Comparison of ENCODE assay signal across 10 cellular contexts in genomic region chr2:85772841-85773491, GRCh38. TPM values are rescaled to one million over a fixed set of nuclear protein-coding genes. Genes with fewer than 3 reads are reported as not detected.
DNase-seq lines count a peak whose midpoint lies in the region; ATAC-seq and TF ChIP-seq lines count a peak whose summit lies in the region.
"Had no signal": no experiment of that assay in that cellular context is flagged by ENCODE, and none has a peak within 500 bp of the region (broad histone marks: within the 10 kb centered on the region; RNA-seq: fewer than 3 reads in every experiment).

No MANE protein-coding gene starts in this region.

- POLR2A ChIA-PET in naive thymus-derived CD8-positive, alpha-beta T cell (lab: Charles Lee): no interaction called here

- no peaks in the 10 kb centered on the region for H3K36me3 Mint-ChIP-seq in naive thymus-derived CD8-positive, alpha-beta T cell
- H3K36me3 Mint-ChIP-seq: activated naive CD8-positive, alpha-beta T cell had no signal

- H3K9me3 Mint-ChIP-seq in naive thymus-derived CD8-positive, alpha-beta T cell: no peaks in the 10 kb centered on the region

- H3K9me3 ChIP-seq in colonic mucosa (no peaks in the 10 kb centered on the region), mesenchymal stem cell (ENCODE audit: control insufficient read depth, low read length) (no peaks in the 10 kb centered on the region), testis (no peaks in the 10 kb centered on the region)

- H4K8ac ChIP-seq in mesenchymal stem cell (ENCODE audit: low read length): peak overlapping the region; percentile 67

- H3K27me3 Mint-ChIP-seq in naive thymus-derived CD8-positive, alpha-beta T cell: peaks cover 12 to 42% (median 21%) of the 10 kb centered on the region in 5 donors

- peaks cover 0 to 5% (median 3%) of the 10 kb centered on the region in 4 donors for H3K4me1 Mint-ChIP-seq in naive thymus-derived CD8-positive, alpha-beta T cell

- H3K23ac ChIP-seq in mesenchymal stem cell (ENCODE audit: low read length in 2 of 2): peak overlapping the region in 1 of 2 experiments; percentile 2

- no peak overlapping the region for H3K4me3 ChIP-seq in colonic mucosa
- peak overlapping the region in 1 of 2 experiments; percentile 69 for H3K4me3 ChIP-seq in mesenchymal stem cell (ENCODE audit: insufficient read depth in 1 of 2, low read depth in 1 of 2, low read length in 2 of 2)
- H3K4me3 ChIP-seq in testis: no peak overlapping the region
- H3K4me3 ChIP-seq: K562 had no signal

- H3K36me3 ChIP-seq in colonic mucosa (no peaks in the 10 kb centered on the region), mesenchymal stem cell (ENCODE audit: control insufficient read depth in 1 of 2, insufficient read depth in 2 of 2, low read depth in 1 of 2, low read length in 2 of 2) (peaks cover 0 to 5% of the 10 kb centered on the region in 2 experiments), testis (ENCODE audit: low read depth, missing control alignments) (no peaks in the 10 kb centered on the region)

- peak overlapping the region in 1 of 2 experiments; percentile 46 for H3K14ac ChIP-seq in mesenchymal stem cell (ENCODE audit: low read length in 2 of 2)

- no peak overlapping the region for H3K27ac Mint-ChIP-seq in naive thymus-derived CD8-positive, alpha-beta T cell
- H3K27ac Mint-ChIP-seq: activated naive CD8-positive, alpha-beta T cell had no signal

- H3K79me1 ChIP-seq in mesenchymal stem cell (replicated peaks; ENCODE audit: low read length, poor library complexity, severe bottlenecking): no peaks in the 10 kb centered on the region

- H2BK15ac ChIP-seq in mesenchymal stem cell (ENCODE audit: low read depth, poor library complexity, severe bottlenecking): peak overlapping the region; percentile 4

- no peak overlapping the region for H3K4me3 Mint-ChIP-seq in naive thymus-derived CD8-positive, alpha-beta T cell
- H3K4me3 Mint-ChIP-seq: activated naive CD8-positive, alpha-beta T cell had no signal

- H2BK120ac ChIP-seq in mesenchymal stem cell (ENCODE audit: low read depth, low read length): peak overlapping the region; percentile 42

- H3K27me3 ChIP-seq in colonic mucosa (no peaks in the 10 kb centered on the region), mesenchymal stem cell (ENCODE audit: control insufficient read depth in 1 of 2, insufficient read depth in 1 of 2, low read length in 2 of 2) (peaks cover 0 to 12% of the 10 kb centered on the region in 2 experiments), testis (no peaks in the 10 kb centered on the region)

- H3K4me2 ChIP-seq in mesenchymal stem cell (ENCODE audit: low read length, poor library complexity, severe bottlenecking): peak overlapping the region; percentile 25

- peak overlapping the region; percentile 6 to 88 for H2BK12ac ChIP-seq in mesenchymal stem cell (ENCODE audit: low read length in 2 of 2)

- DNase-seq in RPMI7951 (ENCODE audit: low read depth): peak; percentile 29
- DNase-seq in colonic mucosa: no peak
- DNase-seq in mesenchymal stem cell: no peak
- DNase-seq in testis: no peak
- no peak for DNase-seq in NCI-H2107 treated with DMSO at 0.1 percent for 48 hours (lab: John Stamatoyannopoulos, UW; ENCODE audit: unreplicated experiment)
- no peak for DNase-seq in stimulated activated CD4-positive, alpha-beta T cell treated with anti-CD3 and anti-CD28 coated beads, Interleukin-1b, Interleukin-23, amount 100 ng/mL, for 48 hours
- DNase-seq in naive thymus-derived CD8-positive, alpha-beta T cell: no peak

- peak overlapping the region; percentile 11 for H2BK5ac ChIP-seq in mesenchymal stem cell (ENCODE audit: low read depth, low read length, poor library complexity, severe bottlenecking)

- H3K9ac ChIP-seq in colonic mucosa (ENCODE audit: low read depth in 2 of 2, low read length in 2 of 2) (peak overlapping the region in 1 of 2 donors; percentile 29), mesenchymal stem cell (ENCODE audit: low read length) (peak overlapping the region; percentile 88)

- peak overlapping the region; percentile 49 for H2AK5ac ChIP-seq in mesenchymal stem cell (ENCODE audit: low read length, severe bottlenecking)

- peak overlapping the region; percentile 88 to 93 for H3K18ac ChIP-seq in mesenchymal stem cell (ENCODE audit: low read depth in 1 of 2, low read length in 2 of 2)

- H3K4me1 ChIP-seq in colonic mucosa (peaks cover 10% of the 10 kb centered on the region), mesenchymal stem cell (ENCODE audit: control insufficient read depth, insufficient read depth, low read depth, low read length) (peaks cover 57% of the 10 kb centered on the region), testis (peaks cover 54% of the 10 kb centered on the region)

- peak overlapping the region; percentile 97 for H4K91ac ChIP-seq in mesenchymal stem cell (ENCODE audit: low read length)

- H3K27ac ChIP-seq in colonic mucosa (peak overlapping the region; percentile 23), mesenchymal stem cell (ENCODE audit: low read length, poor library complexity, severe bottlenecking) (peak overlapping the region; percentile 90), testis (peak overlapping the region; percentile 47 to 77)

- H3K4ac ChIP-seq in mesenchymal stem cell (ENCODE audit: low read depth in 1 of 2, low read length in 2 of 2): peak overlapping the region; percentile 26 to 84

- ATAC-seq in HG02763 (IDR thresholded peaks at IDR 0.05; ENCODE audit: unreplicated experiment): no peak
- no peak for ATAC-seq in naive thymus-derived CD8-positive, alpha-beta T cell
- ATAC-seq: K562 had no signal

- H2AFZ ChIP-seq in mesenchymal stem cell (ENCODE audit: low read depth, low read length): no peak overlapping the region

- WGBS in mesenchymal stem cell: 57% methylated on average over 15 of the region's 16 CpGs
- 28 to 51% methylated on average over 14 to 16 of the region's 16 CpGs for WGBS in testis, 2 donors

- TF ChIP-seq CTCF in colonic mucosa (IDR thresholded peaks at IDR 0.05) (no peak), testis (IDR thresholded peaks at IDR 0.05) (no peak)

- intact Hi-C loops in colonic mucosa (cut with DNase I) (no loop called here), testis (cut with DNase I; ENCODE audit: low total_unique reads) (no loop called here)

- no peak for TF ChIP-seq POLR2A in testis (IDR thresholded peaks at IDR 0.05)

RNA-seq across cellular contexts. Expression of gene ATOH8, which starts 19.2 kb away (rescaled TPM):
- 7.2 and 7.3 TPM in 2 replicates for total RNA-seq in RPMI7951 (2014; rRNA removed; shearing (Covaris generic))
- total RNA-seq in colonic mucosa: 1 to 10 TPM; 2.5 TPM
- polyA plus RNA-seq in mesenchymal stem cell (2013, experiment 1 of 2): 5.8 TPM
- 6.0 TPM for polyA plus RNA-seq in mesenchymal stem cell (2013, experiment 2 of 2)
- total RNA-seq in testis: 10 to 100 TPM; 14.2 to 16.8 TPM
- 13.5 TPM for polyA plus RNA-seq in testis (ENCODE audit: insufficient read depth, low read depth, low replicate concordance)
- total RNA-seq in naive thymus-derived CD8-positive, alpha-beta T cell: not detected
- not detected for polyA plus RNA-seq in naive thymus-derived CD8-positive, alpha-beta T cell
- total RNA-seq: K562 had no signal
- polyA plus RNA-seq: K562 had no signal

Comparison
In these comparisons a context has a peak if more than half of its experiments do, and no peak if none do; other contexts are left out.
1. H3K27ac ChIP-seq: peak in every context shown above with its lines; median percentile 90 in mesenchymal stem cell; 62 in testis; 23 in colonic mucosa.